Comparison of ENCODE assay signal across 11 cellular contexts in genomic region chr11:47916361-47916841, GRCh38.
DNase-seq lines count a peak whose midpoint lies in the region; ATAC-seq and TF ChIP-seq lines count a peak whose summit lies in the region.
"Had no signal": no experiment of that assay in that cellular context is flagged by ENCODE, and none has a peak within 500 bp of the region (broad histone marks: within the 10 kb centered on the region; RNA-seq: fewer than 3 reads in every experiment).

No MANE protein-coding gene starts in this region.

- in situ Hi-C loops in Panc1 (cut with HindIII; ENCODE audit: low pct_unique_long_range_greater_than_20kb, low sequenced_read_pairs) = no loop called here

- intact Hi-C loops in Panc1 (cut with micrococcal nuclease; ENCODE audit: unreplicated experiment) = no loop called here
- intact Hi-C loops in esophagus muscularis mucosa (cut with DNase I) = no loop called here
- intact Hi-C loops in lower leg skin (cut with DNase I; ENCODE audit: low total_unique reads) = no loop called here

- POLR2A ChIA-PET in AG04450 (lab: Yijun Ruan, JAX) (no interaction called here), Panc1 (lab: Charles Lee) (interaction anchor here (0.6 kb wide), 1 partner anchor 92 kb away, joined by 3 read pairs; no protein-coding TSS in a partner anchor)

- no peak overlapping the region for H3K23ac ChIP-seq in neuronal stem cell (ENCODE audit: low read depth, low read length, poor library complexity)

- no peak overlapping the region for H2BK15ac ChIP-seq in neuronal stem cell (ENCODE audit: low read length)

- H2BK12ac ChIP-seq in neuronal stem cell (ENCODE audit: low read length) = no peak overlapping the region

- H2AFZ ChIP-seq in neuronal stem cell (ENCODE audit: low read length) = peak overlapping the region; percentile 74

- TF ChIP-seq EP300 in esophagus muscularis mucosa (IDR thresholded peaks at IDR 0.05) = no peak

- peak overlapping the region; percentile 22 for H3K9ac ChIP-seq in neuronal stem cell (ENCODE audit: low read depth, low read length, poor library complexity)

- H3K4me2 ChIP-seq in neuronal stem cell (ENCODE audit: insufficient read depth, low read length, poor library complexity, severe bottlenecking) = no peak overlapping the region

- BruUV-seq in Panc1 (replicated peaks; lab: Mats Ljungman, UMichigan) = no TSS peak

- DNase-seq in AG04450 (ENCODE audit: low read depth, low spot score) (no peak), Panc1 (ENCODE audit: low read depth, low spot score) (no peak), esophagus muscularis mucosa (ENCODE audit: extremely low spot score) (no peak), neuronal stem cell (ENCODE audit: low spot score) (no peak), lower leg skin (ENCODE audit: low spot score in 2 of 2) (no peak)
- DNase-seq: KG1; stimulated activated CD8-positive, alpha-beta memory T cell treated with anti-CD3 and anti-CD28 coated beads, Interleukin-4, amount 100 ng/mL, for 48 hours had no signal

- H3K27me3 ChIP-seq in AG04450 (ENCODE audit: control insufficient read depth, insufficient read depth, low read length) (no peaks in the 10 kb centered on the region), Panc1 (ENCODE audit: control insufficient read depth, insufficient read depth, low read length) (no peaks in the 10 kb centered on the region), esophagus muscularis mucosa (no peaks in the 10 kb centered on the region), neuronal stem cell (ENCODE audit: control insufficient read depth in 3 of 3, insufficient read depth in 3 of 3, low read depth in 1 of 3, low read length in 3 of 3) (no peaks in the 10 kb centered on the region)
- H3K27me3 ChIP-seq: neutrophil had no signal

- no peak overlapping the region for H3K14ac ChIP-seq in neuronal stem cell (ENCODE audit: low read length)

- no peaks in the 10 kb centered on the region for H3K9me3 ChIP-seq in AG04450 (ENCODE audit: control insufficient read depth, insufficient read depth, low read length)
- H3K9me3 ChIP-seq in Panc1 (ENCODE audit: control insufficient read depth, insufficient read depth, low read depth, low read length) = no peaks in the 10 kb centered on the region
- no peaks in the 10 kb centered on the region for H3K9me3 ChIP-seq in esophagus muscularis mucosa
- no peaks in the 10 kb centered on the region for H3K9me3 ChIP-seq in neuronal stem cell (replicated peaks in 1 of 2; ENCODE audit: control insufficient read depth in 2 of 2, insufficient read depth in 1 of 2, low read depth in 1 of 2, low read length in 2 of 2)
- H3K9me3 ChIP-seq: neutrophil had no signal

- no peak overlapping the region for H3K4me3 ChIP-seq in AG04450 (ENCODE audit: low read depth, low read length)
- no peak overlapping the region for H3K4me3 ChIP-seq in Panc1 (ENCODE audit: low read depth in 2 of 2, low read length in 2 of 2)
- H3K4me3 ChIP-seq in esophagus muscularis mucosa = no peak overlapping the region
- no peak overlapping the region for H3K4me3 ChIP-seq in neuronal stem cell (ENCODE audit: low read length in 2 of 2)
- no peak overlapping the region for H3K4me3 ChIP-seq in lower leg skin (ENCODE audit: low read depth, poor library complexity, severe bottlenecking)

- no peak overlapping the region for H2AK5ac ChIP-seq in neuronal stem cell (ENCODE audit: low read depth, low read length)

- H3K4me1 ChIP-seq in Panc1 (ENCODE audit: control insufficient read depth, insufficient read depth, low read length) (peaks cover 33% of the 10 kb centered on the region), esophagus muscularis mucosa (peaks cover 12 to 32% (median 25%) of the 10 kb centered on the region in 4 donors), neuronal stem cell (ENCODE audit: control insufficient read depth in 2 of 2, insufficient read depth in 1 of 2, low read depth in 1 of 2, low read length in 2 of 2) (peaks cover 14% of the 10 kb centered on the region in 2 donors)

- no peaks in the 10 kb centered on the region for H3K79me1 ChIP-seq in neuronal stem cell (ENCODE audit: low read depth, low read length)

- H3K36me3 ChIP-seq in Panc1 (ENCODE audit: control insufficient read depth, insufficient read depth, low read length) = no peaks in the 10 kb centered on the region
- no peaks in the 10 kb centered on the region for H3K36me3 ChIP-seq in esophagus muscularis mucosa
- H3K36me3 ChIP-seq in neuronal stem cell (replicated peaks in 1 of 2; ENCODE audit: control insufficient read depth in 2 of 2, insufficient read depth in 2 of 2, low read length in 2 of 2) = no peaks in the 10 kb centered on the region
- H3K36me3 ChIP-seq: neutrophil had no signal

- H4K8ac ChIP-seq in neuronal stem cell (ENCODE audit: low read depth, low read length) = no peak overlapping the region

- peak; percentile 35; the same call in 1 of the 2 replicates for ATAC-seq in Panc1
- ATAC-seq in HG03025 (IDR thresholded peaks at IDR 0.05; ENCODE audit: low FRiP score, unreplicated experiment) = no peak
- ATAC-seq in HG03571 (IDR thresholded peaks at IDR 0.05; ENCODE audit: unreplicated experiment) = no peak
- no peak for ATAC-seq in HG03196 (IDR thresholded peaks at IDR 0.05; ENCODE audit: unreplicated experiment)

- WGBS in esophagus muscularis mucosa = 72% methylated on average over 6 of the region's 9 CpGs
- no CpG with 5 or more reads among the region's 9 CpGs for WGBS in neuronal stem cell (ENCODE audit: extremely low coverage in 2 of 2, insufficient read length in 2 of 2, insufficient replicate concordance in 1 of 2), 2 donors
- WGBS in lower leg skin, 2 donors = 51% methylated on average over 9 of the region's 9 CpGs

- H3K27ac ChIP-seq in AG04450 (ENCODE audit: low read depth, low read length) (peak overlapping the region; percentile 21), Panc1 (ENCODE audit: low read length) (peak overlapping the region; percentile 40), esophagus muscularis mucosa (replicated peaks in 1 of 4) (peak overlapping the region; percentile 0 to 55 (median 50)), neuronal stem cell (replicated peaks; ENCODE audit: low read length) (no peak overlapping the region)
- H3K27ac ChIP-seq: neutrophil had no signal

- H2BK5ac ChIP-seq in neuronal stem cell (ENCODE audit: low read length) = no peak overlapping the region

- CTCF ChIA-PET in AG04450 (lab: Charles Lee) (interaction anchor here (1.1 kb wide), 1 partner anchor 193 kb away, joined by 3 read pairs; no protein-coding TSS in a partner anchor), Panc1 (lab: Charles Lee) (interaction anchor here (1.0 kb wide), 1 partner anchor 9 kb away, joined by 3 read pairs; no protein-coding TSS in a partner anchor)

- no peak overlapping the region for H2BK120ac ChIP-seq in neuronal stem cell (ENCODE audit: low read depth, low read length)

- H3K4ac ChIP-seq in neuronal stem cell (ENCODE audit: low read length) = no peak overlapping the region

- TF ChIP-seq CTCF in AG04450 (IDR thresholded peaks at IDR 0.05; ENCODE audit: low read depth, low read length) (no peak), Panc1 (IDR thresholded peaks at IDR 0.05) (no peak), esophagus muscularis mucosa (IDR thresholded peaks at IDR 0.05) (no peak), lower leg skin (IDR thresholded peaks at IDR 0.05) (no peak)

- peak overlapping the region; percentile 76 for H3K18ac ChIP-seq in neuronal stem cell (ENCODE audit: low read length)

- H4K91ac ChIP-seq in neuronal stem cell (ENCODE audit: low read depth, low read length, poor library complexity) = peak overlapping the region; percentile 73

- TF ChIP-seq POLR2A in esophagus muscularis mucosa (IDR thresholded peaks at IDR 0.05; ENCODE audit: low read depth) (no peak), lower leg skin (IDR thresholded peaks at IDR 0.05) (no peak)
